Comparison of ENCODE assay signal across 9 cellular contexts in genomic region chr6:153117986-153118886, GRCh38. TPM values are rescaled to one million over a fixed set of nuclear protein-coding genes. Genes with fewer than 3 reads are reported as not detected.
A peak's percentile ranks its signal among the peaks of the same experiment; 100 is the strongest.
DNase-seq lines count a peak whose midpoint lies in the region; ATAC-seq, FAIRE-seq and TF ChIP-seq lines count a peak whose summit lies in the region.
"Had no signal": no experiment of that assay in that cellular context is flagged by ENCODE, and none has a peak within 500 bp of the region (broad histone marks: within the 10 kb centered on the region; RNA-seq: fewer than 3 reads in every experiment).

No MANE protein-coding gene starts in this region.

- BruUV-seq in GM12878 (replicated peaks; lab: Mats Ljungman, UMichigan), result no TSS peak

- no peak overlapping the region for H3K4me2 ChIP-seq in GM12878 (ENCODE audit: control insufficient read depth, insufficient read depth)

- 2% methylated on average over 3 of the region's 3 CpGs for WGBS in GM12878 (ENCODE audit: insufficient coverage, insufficient replicate concordance, low lambda C conversion rate, missing lambda C conversion rate)
- 61% methylated on average over 3 of the region's 3 CpGs for WGBS in right cardiac atrium

- H3K36me3 Mint-ChIP-seq in activated CD8-positive, alpha-beta memory T cell treated with anti-CD3 and anti-CD28 coated beads, Interleukin-2, amount 10 ng/mL, durations not matched to agents 7 days and 5 days, result no peaks in the 10 kb centered on the region

- in situ Hi-C loops in GM12878 (cut with MboI), result no loop called here

- no peak overlapping the region for H3K9ac ChIP-seq in GM12878 (ENCODE audit: control insufficient read depth, insufficient read depth, low read length)

- no peaks in the 10 kb centered on the region for H3K9me3 ChIP-seq in GM12878 (replicated peaks; ENCODE audit: control insufficient read depth, insufficient read depth, low read length)
- H3K9me3 ChIP-seq in right cardiac atrium (ENCODE audit: control insufficient read depth, low read length), result no peaks in the 10 kb centered on the region

- DNase-seq in AG08395 (ENCODE audit: low spot score) (peak; percentile 69), GM12878 (ENCODE audit: low read depth, low spot score) (peak; percentile 57), GM19240 (ENCODE audit: insufficient read length, low spot score) (no peak), HuH-7.5 (ENCODE audit: low spot score) (no peak), right cardiac atrium (no peak)
- no peak for DNase-seq in activated CD8-positive, alpha-beta memory T cell treated with anti-CD3 and anti-CD28 coated beads, Interleukin-2, amount 10 ng/mL, durations not matched to agents 7 days and 5 days

- H3K4me3 Mint-ChIP-seq in activated CD8-positive, alpha-beta memory T cell treated with anti-CD3 and anti-CD28 coated beads, Interleukin-2, amount 10 ng/mL, durations not matched to agents 7 days and 5 days, result no peak overlapping the region

- H3K4me3 ChIP-seq in GM12878, result no peak overlapping the region
- H3K4me3 ChIP-seq in right cardiac atrium (ENCODE audit: low read length), result no peak overlapping the region

- no peaks in the 10 kb centered on the region for H3K9me3 Mint-ChIP-seq in activated CD8-positive, alpha-beta memory T cell treated with anti-CD3 and anti-CD28 coated beads, Interleukin-2, amount 10 ng/mL, durations not matched to agents 7 days and 5 days (ENCODE audit: low read depth)

- no peak overlapping the region for H2AFZ ChIP-seq in GM12878 (ENCODE audit: control insufficient read depth, low read depth, low read length)

- no peaks in the 10 kb centered on the region for H3K79me2 ChIP-seq in GM12878 (ENCODE audit: control insufficient read depth, insufficient read depth, low read length)

- H3K27ac Mint-ChIP-seq in activated CD8-positive, alpha-beta memory T cell treated with anti-CD3 and anti-CD28 coated beads, Interleukin-2, amount 10 ng/mL, durations not matched to agents 7 days and 5 days, result no peak overlapping the region

- TF ChIP-seq CTCF in GM12878 (IDR thresholded peaks at IDR 0.05 in 2 of 3, conservative IDR thresholded peaks at IDR 0.05 in 1 of 3; ENCODE audit: control insufficient read depth in 2 of 3, extremely low read depth in 1 of 3, insufficient read depth in 1 of 3, low read depth in 3 of 3, low read length in 3 of 3), result no peak

- no peaks in the 10 kb centered on the region for H3K27me3 ChIP-seq in GM12878 (replicated peaks in 1 of 2; ENCODE audit: control insufficient read depth in 2 of 2, insufficient read depth in 2 of 2, low read length in 1 of 2)
- no peaks in the 10 kb centered on the region for H3K27me3 ChIP-seq in right cardiac atrium (ENCODE audit: control insufficient read depth, insufficient read depth)

- peak; percentile 99 for ATAC-seq in GM19397 (IDR thresholded peaks at IDR 0.05; ENCODE audit: unreplicated experiment)
- peak; percentile 100 for ATAC-seq in HG03159 (IDR thresholded peaks at IDR 0.05; ENCODE audit: unreplicated experiment)
- ATAC-seq in GM12878, result peak; percentile 97
- no peak for ATAC-seq in activated CD8-positive, alpha-beta memory T cell treated with anti-CD3 and anti-CD28 coated beads, Interleukin-2, amount 10 ng/mL, durations not matched to agents 7 days and 5 days
- no peak for ATAC-seq in right cardiac atrium

- H3K27ac ChIP-seq in GM12878 (ENCODE audit: control insufficient read depth, insufficient read depth) (no peak overlapping the region), right cardiac atrium (ENCODE audit: low read length) (no peak overlapping the region)

- H3K36me3 ChIP-seq in GM12878 (ENCODE audit: control insufficient read depth in 2 of 2, insufficient read depth in 2 of 2, low read length in 1 of 2), result no peaks in the 10 kb centered on the region

- SMC1A ChIA-PET in GM12878 (lab: Charles Lee; ENCODE audit: uncharacterized antibody, unreplicated experiment), result interaction anchor here (0.7 to 3.4 kb wide), 9 partner anchors 8 to 85 kb away, joined by 3 to 22 read pairs (median 4); no protein-coding TSS in a partner anchor

- peaks cover 3% of the 10 kb centered on the region for H3K27me3 Mint-ChIP-seq in activated CD8-positive, alpha-beta memory T cell treated with anti-CD3 and anti-CD28 coated beads, Interleukin-2, amount 10 ng/mL, durations not matched to agents 7 days and 5 days

- no peaks in the 10 kb centered on the region for H4K20me1 ChIP-seq in GM12878 (ENCODE audit: control insufficient read depth, insufficient read depth)

- FAIRE-seq in GM12878 (lab: Jason Lieb, UNC), result no peak
- FAIRE-seq: G401.6 had no signal

- POLR2A ChIA-PET in GM12878 (lab: Charles Lee), result interaction anchor here (1.0 to 2.3 kb wide), 3 partner anchors 7 to 25 kb away, joined by 4 to 11 read pairs (median 5); no protein-coding TSS in a partner anchor

- peaks cover 4% of the 10 kb centered on the region for H3K4me1 Mint-ChIP-seq in activated CD8-positive, alpha-beta memory T cell treated with anti-CD3 and anti-CD28 coated beads, Interleukin-2, amount 10 ng/mL, durations not matched to agents 7 days and 5 days

- no peak for TF ChIP-seq POLR2A in GM12878 (IDR thresholded peaks at IDR 0.05; ENCODE audit: low read depth, low read length)

- H3K4me1 ChIP-seq in GM12878 (ENCODE audit: control insufficient read depth, insufficient read depth, low read length), result no peaks in the 10 kb centered on the region
- H3K4me1 ChIP-seq in right cardiac atrium (ENCODE audit: control insufficient read depth, insufficient read depth, low read length), result no peaks in the 10 kb centered on the region

- RAD21 ChIA-PET in GM12878 (lab: Charles Lee; ENCODE audit: unreplicated experiment), result interaction anchor here (1.0 to 1.9 kb wide), 7 partner anchors 14 to 135 kb away, joined by 3 to 6 read pairs (median 4); partner anchors contain the start of gene FBXO5

- CTCF ChIA-PET in GM12878 (lab: Yijun Ruan, JAX), result interaction anchor here (1.4 kb wide), 2 partner anchors 26 kb away, joined by 5 read pairs; no protein-coding TSS in a partner anchor
- CTCF ChIA-PET in activated CD8-positive, alpha-beta memory T cell treated with anti-CD3 and anti-CD28 coated beads, Interleukin-2, amount 10 ng/mL, durations not matched to agents 7 days and 5 days (lab: Charles Lee), result no interaction called here

- intact Hi-C loops in GM12878 (cut with micrococcal nuclease; ENCODE audit: unreplicated experiment) (loop anchor here (2.0 kb wide), 1 partner anchor 25 kb away; no protein-coding TSS in a partner anchor), right cardiac atrium (cut with DNase I) (no loop called here)

- TF ChIP-seq EP300 in GM12878 (IDR thresholded peaks at IDR 0.05; ENCODE audit: borderline replicate concordance in 1 of 2, control insufficient read depth in 1 of 2, low read depth in 2 of 2, low read length in 2 of 2), result peak; percentile 78 to 84

- TF ChIP-seq RAD21 in GM12878 (IDR thresholded peaks at IDR 0.05; ENCODE audit: insufficient read depth, low read depth, low read length), result no peak

TF ChIP-seq in GM12878, 131 proteins besides CTCF, POLR2A, EP300 and RAD21 (continues in another document):
- no peak for TF ChIP-seq ETV6 (conservative IDR thresholded peaks at IDR 0.05 in 1 of 2, IDR thresholded peaks at IDR 0.05 in 1 of 2; ENCODE audit: borderline replicate concordance in 1 of 2, low read depth in 1 of 2)
- TF ChIP-seq ZNF274 (IDR thresholded peaks at IDR 0.05; ENCODE audit: insufficient read depth, insufficient read length), result no peak
- TF ChIP-seq SUPT20H (IDR thresholded peaks at IDR 0.05; ENCODE audit: borderline replicate concordance, control insufficient read depth, low read depth, low read length), result no peak
- no peak for TF ChIP-seq LARP7 (IDR thresholded peaks at IDR 0.05)
- TF ChIP-seq ZSCAN29 (IDR thresholded peaks at IDR 0.05), result no peak
- TF ChIP-seq JUND (IDR thresholded peaks at IDR 0.05; ENCODE audit: low read depth, low read length), result peak; percentile 69; the same call in 1 of the 2 replicates
- TF ChIP-seq ZNF384 (IDR thresholded peaks at IDR 0.05; ENCODE audit: borderline replicate concordance, low read depth, low read length), result no peak
- no peak for TF ChIP-seq ZBED1 (IDR thresholded peaks at IDR 0.05; ENCODE audit: borderline replicate concordance)
- TF ChIP-seq BMI1 (IDR thresholded peaks at IDR 0.05; ENCODE audit: borderline replicate concordance), result peak; percentile 62; the same call in 1 of the 2 replicates
- peak; percentile 65 for TF ChIP-seq PKNOX1 (IDR thresholded peaks at IDR 0.05)
- no peak for TF ChIP-seq HDGF (IDR thresholded peaks at IDR 0.05)
- TF ChIP-seq IRF4 (IDR thresholded peaks at IDR 0.05; ENCODE audit: low read depth, low read length), result peak; percentile 81; the same call in 1 of the 2 replicates

RNA-seq across cellular contexts. Expression of gene RGS17, which starts 12.8 kb away (rescaled TPM):
- total RNA-seq in GM12878 (2013; cell fraction: nucleolus; rRNA removed), result 0.17 TPM in 1 of 2 replicates, not detected in the other
- 0.06 TPM in 1 of 2 replicates, not detected in the other for total RNA-seq in GM12878 (2014; rRNA removed)
- under 0.01 TPM in 1 of 2 replicates, not detected in the other for total RNA-seq in GM12878 (2014; rRNA removed; fragmentation: Illumina TruSeq; extraction: Trizol)
- not detected in 2 replicates for total RNA-seq in GM12878 (2021)
- 0.03 TPM for polyA plus RNA-seq in GM12878 (2011; ENCODE audit: low read depth)
- 0.10 and 0.14 TPM in 2 replicates for polyA plus RNA-seq in GM12878 (2011; rRNA removed)
- polyA plus RNA-seq in GM12878 (2011; cell fraction: cytosol; rRNA removed), result 0.03 TPM in 1 of 2 replicates, not detected in the other
- 0.01 TPM in 1 of 2 replicates, not detected in the other for polyA plus RNA-seq in GM12878 (2011; cell fraction: nucleus; rRNA removed)
- polyA plus RNA-seq in GM12878 (2012), result 0.08 and 0.24 TPM in 2 replicates
- polyA plus RNA-seq in GM12878 (2014; fragmentation: Illumina TruSeq; extraction: Trizol), result not detected in 2 replicates
- under 1 TPM; 0.11 to 0.29 TPM for polyA plus RNA-seq in GM12878 (2014; fragmentation: Nextera tagmentation; extraction: Ambion mirVana)
- polyA plus RNA-seq in GM12878 (2014; rRNA removed), result 0.01 TPM in 1 of 2 replicates, not detected in the other
- polyA plus RNA-seq in GM12878 (2016; fragmentation: Nextera tagmentation; extraction: Ambion mirVana), result under 1 TPM; 0.17 to 0.20 TPM
- polyA minus RNA-seq in GM12878 (2011; rRNA and poly(A)+ RNA removed), result not detected in 2 replicates
- not detected in 2 replicates for polyA minus RNA-seq in GM12878 (2011; cell fraction: cytosol; rRNA and poly(A)+ RNA removed)
- not detected in 2 replicates for polyA minus RNA-seq in GM12878 (2011; cell fraction: nucleus; rRNA and poly(A)+ RNA removed)
- not detected for total RNA-seq in activated CD8-positive, alpha-beta memory T cell treated with anti-CD3 and anti-CD28 coated beads, Interleukin-2, amount 10 ng/mL, durations not matched to agents 7 days and 5 days
- total RNA-seq in right cardiac atrium, result under 1 TPM; 0.23 to 0.47 (median 0.28) TPM
- 0.07 TPM for polyA plus RNA-seq in right cardiac atrium

Comparison
In these comparisons a context has a peak if more than half of its experiments do, and no peak if none do; other contexts are left out.
1. DNase-seq: peak in AG08395 (single experiment) and GM12878 (single experiment); none in activated CD8-positive, alpha-beta memory T cell treated with anti-CD3 and anti-CD28 coated beads, Interleukin-2, amount 10 ng/mL, durations not matched to agents 7 days and 5 days (single experiment), GM19240 (single experiment), HuH-7.5 (single experiment) and right cardiac atrium (0 of 3).
2. ATAC-seq: peak in GM19397 (single experiment), HG03159 (single experiment) and GM12878 (single experiment); none in activated CD8-positive, alpha-beta memory T cell treated with anti-CD3 and anti-CD28 coated beads, Interleukin-2, amount 10 ng/mL, durations not matched to agents 7 days and 5 days (single experiment) and right cardiac atrium (0 of 2).